Comparison of ENCODE assay signal across 23 cellular contexts in genomic region chrX:69317721-69318120, GRCh38.
"Had no signal": no experiment of that assay in that cellular context is flagged by ENCODE, and none has a peak within 500 bp of the region (broad histone marks: within the 10 kb centered on the region; RNA-seq: fewer than 3 reads in every experiment).

No MANE protein-coding gene starts in this region.

- H3K9ac ChIP-seq: parathyroid adenoma had no signal

- DNase-seq: activated CD4-positive, alpha-beta T cell treated with anti-CD3 and anti-CD28 coated beads for 1 hour; activated CD4-positive, alpha-beta T cell treated with anti-CD3 and anti-CD28 coated beads, Interleukin-2, amount 50 U/mL, for 1 hour; activated CD8-positive, alpha-beta T cell treated with anti-CD3 and anti-CD28 coated beads, Interleukin-2, amount 10 ng/mL, durations not matched to agents 7 days and 5 days; activated T-cell treated with anti-CD3 and anti-CD28 coated beads, Interleukin-2, amount 50 U/mL, for 24 hours; aorta; central memory CD4-positive, alpha-beta T cell; kidney; lower lobe of right lung; naive thymus-derived CD4-positive, alpha-beta T cell; small intestine; stimulated activated CD4-positive, alpha-beta T cell treated with anti-CD3 and anti-CD28 coated beads, Interleukin-15, amount 100 ng/mL, for 24 hours; stimulated activated CD8-positive, alpha-beta memory T cell treated with anti-CD3 and anti-CD28 coated beads, Interleukin-4, amount 100 ng/mL, for 48 hours; stimulated activated naive B cell treated with anti-CD40 and anti-IgM and Interleukin-4, amounts not matched to agents 10 μg/mL and 1 μg/mL and 100 μg/mL, for 72 hours; T-cell; testis; upper lobe of left lung had no signal

- H3K27ac Mint-ChIP-seq: activated CD8-positive, alpha-beta T cell treated with anti-CD3 and anti-CD28 coated beads, Interleukin-2, amount 10 ng/mL, durations not matched to agents 7 days and 5 days; activated naive CD4-positive, alpha-beta T cell treated with anti-CD3 and anti-CD28 coated beads, Interleukin-2, amount 50 U/mL, for 72 hours; activated T-cell treated with anti-CD3 and anti-CD28 coated beads, Interleukin-2, amount 50 U/mL, for 24 hours; activated T-helper 17 cell treated with anti-CD3 and anti-CD28 coated beads, Interleukin-2, amount 50 U/mL, for 72 hours; naive thymus-derived CD4-positive, alpha-beta T cell; stimulated activated naive B cell treated with anti-CD40 and anti-IgM and Interleukin-4, amounts not matched to agents 10 μg/mL and 1 μg/mL and 100 μg/mL, for 72 hours; T-cell had no signal

- H3K27ac ChIP-seq: epithelial cell of prostate, lower lobe of right lung, neutrophil, parathyroid adenoma, testis, upper lobe of left lung had no signal

- H3K4me3 Mint-ChIP-seq: activated CD8-positive, alpha-beta T cell treated with anti-CD3 and anti-CD28 coated beads, Interleukin-2, amount 10 ng/mL, durations not matched to agents 7 days and 5 days; activated T-cell treated with anti-CD3 and anti-CD28 coated beads, Interleukin-2, amount 50 U/mL, for 24 hours; activated T-helper 17 cell treated with anti-CD3 and anti-CD28 coated beads, Interleukin-2, amount 50 U/mL, for 72 hours; brain; naive thymus-derived CD4-positive, alpha-beta T cell; stimulated activated naive B cell treated with anti-CD40 and anti-IgM and Interleukin-4, amounts not matched to agents 10 μg/mL and 1 μg/mL and 100 μg/mL, for 72 hours; T-cell had no signal

- H3K4me1 Mint-ChIP-seq: activated T-helper 17 cell treated with anti-CD3 and anti-CD28 coated beads, Interleukin-2, amount 50 U/mL, for 72 hours; naive thymus-derived CD4-positive, alpha-beta T cell; stimulated activated naive B cell treated with anti-CD40 and anti-IgM and Interleukin-4, amounts not matched to agents 10 μg/mL and 1 μg/mL and 100 μg/mL, for 72 hours; T-cell had no signal

- H3K9me3 ChIP-seq: lower lobe of right lung, neutrophil, testis, upper lobe of left lung had no signal

- ATAC-seq: activated CD8-positive, alpha-beta T cell treated with anti-CD3 and anti-CD28 coated beads, Interleukin-2, amount 10 ng/mL, durations not matched to agents 7 days and 5 days; activated naive CD4-positive, alpha-beta T cell treated with anti-CD3 and anti-CD28 coated beads, Interleukin-2, amount 50 U/mL, for 72 hours; activated T-helper 17 cell treated with anti-CD3 and anti-CD28 coated beads, Interleukin-2, amount 50 U/mL, for 72 hours; lower lobe of right lung; naive thymus-derived CD4-positive, alpha-beta T cell; sciatic nerve; stimulated activated naive B cell treated with anti-CD40 and anti-IgM and Interleukin-4, amounts not matched to agents 10 μg/mL and 1 μg/mL and 100 μg/mL, for 72 hours; T-cell had no signal

- H3K27me3 ChIP-seq: neutrophil, testis, upper lobe of left lung had no signal

- H3K9me3 Mint-ChIP-seq: activated naive CD4-positive, alpha-beta T cell treated with anti-CD3 and anti-CD28 coated beads, Interleukin-2, amount 50 U/mL, for 72 hours; activated T-cell treated with anti-CD3 and anti-CD28 coated beads, Interleukin-2, amount 50 U/mL, for 24 hours; activated T-helper 17 cell treated with anti-CD3 and anti-CD28 coated beads, Interleukin-2, amount 50 U/mL, for 72 hours; naive thymus-derived CD4-positive, alpha-beta T cell; stimulated activated naive B cell treated with anti-CD40 and anti-IgM and Interleukin-4, amounts not matched to agents 10 μg/mL and 1 μg/mL and 100 μg/mL, for 72 hours; T-cell had no signal

- H3K36me3 ChIP-seq: lower lobe of right lung, neutrophil, upper lobe of left lung had no signal

- H3K4me3 ChIP-seq: lower lobe of right lung, testis, upper lobe of left lung had no signal

- H3K4me1 ChIP-seq: lower lobe of right lung, parathyroid adenoma, testis, upper lobe of left lung had no signal

- H3K36me3 Mint-ChIP-seq: activated naive CD4-positive, alpha-beta T cell treated with anti-CD3 and anti-CD28 coated beads, Interleukin-2, amount 50 U/mL, for 72 hours; brain; naive thymus-derived CD4-positive, alpha-beta T cell; stimulated activated naive B cell treated with anti-CD40 and anti-IgM and Interleukin-4, amounts not matched to agents 10 μg/mL and 1 μg/mL and 100 μg/mL, for 72 hours; T-cell had no signal

- H3K27me3 Mint-ChIP-seq: activated T-helper 17 cell treated with anti-CD3 and anti-CD28 coated beads, Interleukin-2, amount 50 U/mL, for 72 hours; brain; naive thymus-derived CD4-positive, alpha-beta T cell had no signal
